ENCODE assay signal across 22 cellular contexts in the genomic region with DNA sequence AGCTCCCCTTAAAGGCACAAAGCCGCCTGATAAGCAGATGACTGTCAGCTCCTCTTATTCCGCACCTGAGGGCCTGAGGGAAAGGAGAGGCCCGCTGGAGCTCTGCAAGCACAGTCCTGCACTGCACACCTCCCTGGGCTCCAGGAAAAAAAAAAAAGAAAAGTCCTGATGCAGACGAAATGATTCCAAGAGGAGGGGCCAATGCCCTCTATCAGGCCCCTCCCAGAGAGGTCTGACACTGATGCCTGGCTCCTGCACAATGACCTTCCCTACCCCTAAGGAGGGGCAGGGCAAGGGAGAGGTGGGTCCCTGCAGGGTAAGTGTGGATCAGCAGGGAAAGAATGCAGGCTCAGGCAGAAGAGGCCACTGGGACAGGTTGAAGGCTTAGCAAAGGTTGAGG.
DNase-seq lines count a peak whose midpoint lies in the region; ATAC-seq and TF ChIP-seq lines count a peak whose summit lies in the region.
"Had no signal": no experiment of that assay in that cellular context is flagged by ENCODE, and none has a peak within 500 bp of the region (broad histone marks: within the 10 kb centered on the region; RNA-seq: fewer than 3 reads in every experiment).

No MANE protein-coding gene starts in this region.

- no TSS peak for BruUV-seq in MCF 10A (replicated peaks; lab: Mats Ljungman, UMichigan)

- H3K4me1 ChIP-seq in breast epithelium = no peaks in the 10 kb centered on the region
- H3K4me1 ChIP-seq in mesendoderm (ENCODE audit: control insufficient read depth, low read depth, low read length) = no peaks in the 10 kb centered on the region
- H3K4me1 ChIP-seq: BE2C, HAP-1 had no signal

- H4K5ac ChIP-seq in mesendoderm (ENCODE audit: low read length) = no peak overlapping the region

- no peak overlapping the region for H2BK120ac ChIP-seq in mesendoderm (ENCODE audit: low read depth, low read length)

- H3K4me1 Mint-ChIP-seq in MCF 10A (ENCODE audit: insufficient read depth, unreplicated experiment) = no peaks in the 10 kb centered on the region
- H3K4me1 Mint-ChIP-seq: CD4-positive, CD25-positive, alpha-beta regulatory T cell had no signal

- H3K79me2 ChIP-seq in mesendoderm (ENCODE audit: control insufficient read depth, insufficient read depth, low read length) = no peaks in the 10 kb centered on the region

- DNase-seq in MCF 10A (ENCODE audit: unreplicated experiment) (peak; percentile 10), breast epithelium (ENCODE audit: low spot score in 2 of 2) (no peak), epithelial cell of esophagus (ENCODE audit: low read depth) (peak; percentile 80), mesendoderm (peak; percentile 41), HuH-7.5 (ENCODE audit: low spot score) (no peak), MG63 (no peak)
- DNase-seq: 8988T; BE2C; CD4-positive, CD25-positive, alpha-beta regulatory T cell; COR-L47; DMS153; NCI-H1105; NCI-H2081; NCI-H510A; NCI-H748 treated with DMSO at 0.1 percent for 48 hours; OCI-M1; SHP77 treated with DMSO at 0.1 percent for 48 hours; SK-N-SH had no signal

- H3K9me3 ChIP-seq in breast epithelium = no peaks in the 10 kb centered on the region
- H3K9me3 ChIP-seq in MG63 = no peaks in the 10 kb centered on the region
- H3K9me3 ChIP-seq: BE2C, HAP-1, SK-N-SH had no signal

- no peak overlapping the region for H4K8ac ChIP-seq in mesendoderm (ENCODE audit: low read depth, low read length)

- H3K36me3 Mint-ChIP-seq in MCF 10A (ENCODE audit: insufficient read depth, unreplicated experiment) = no peaks in the 10 kb centered on the region
- H3K36me3 Mint-ChIP-seq: CD4-positive, CD25-positive, alpha-beta regulatory T cell had no signal

- POLR2A ChIA-PET in MCF 10A (lab: Yijun Ruan, JAX) = interaction anchor here (0.9 to 1.4 kb wide), 3 partner anchors 9 to 830 kb away, joined by 3 to 5 read pairs (median 4); no protein-coding TSS in a partner anchor

- peak overlapping the region; percentile 12 for H3K18ac ChIP-seq in mesendoderm (ENCODE audit: low read length)

- no peak overlapping the region for H3K9ac ChIP-seq in mesendoderm (ENCODE audit: low read length)
- H3K9ac ChIP-seq: SK-N-SH had no signal

- H3K4me3 ChIP-seq in breast epithelium = no peak overlapping the region
- H3K4me3 ChIP-seq in epithelial cell of esophagus (ENCODE audit: low read length) = no peak overlapping the region
- no peak overlapping the region for H3K4me3 ChIP-seq in mesendoderm (ENCODE audit: low read length)
- no peak overlapping the region for H3K4me3 ChIP-seq in MG63
- H3K4me3 ChIP-seq: GM12878, HAP-1 had no signal

- CTCF ChIA-PET in MCF 10A (lab: Yijun Ruan, JAX) = interaction anchor here (0.6 kb wide), 1 partner anchor 52 kb away, joined by 3 read pairs; no protein-coding TSS in a partner anchor

- H3K27ac Mint-ChIP-seq in MCF 10A (ENCODE audit: low read depth, unreplicated experiment) = no peak overlapping the region
- H3K27ac Mint-ChIP-seq: CD4-positive, CD25-positive, alpha-beta regulatory T cell had no signal

- no peaks in the 10 kb centered on the region for H3K9me3 Mint-ChIP-seq in MCF 10A (ENCODE audit: unreplicated experiment)

- H3K36me3 ChIP-seq in breast epithelium = no peaks in the 10 kb centered on the region
- no peaks in the 10 kb centered on the region for H3K36me3 ChIP-seq in mesendoderm (ENCODE audit: control insufficient read depth, insufficient read depth, low read length)
- H3K36me3 ChIP-seq in MG63 = no peaks in the 10 kb centered on the region
- H3K36me3 ChIP-seq: BE2C, HAP-1 had no signal

- H3K79me1 ChIP-seq in mesendoderm (ENCODE audit: low read length) = no peaks in the 10 kb centered on the region

- H3K27ac ChIP-seq in breast epithelium = no peak overlapping the region
- no peak overlapping the region for H3K27ac ChIP-seq in mesendoderm (ENCODE audit: low read depth, low read length)

- H3K4me2 ChIP-seq in mesendoderm (ENCODE audit: low read length) = no peak overlapping the region
- H3K4me2 ChIP-seq: SK-N-SH had no signal

- peaks cover 0 to 3% of the 10 kb centered on the region in 2 donors for H3K27me3 ChIP-seq in breast epithelium
- H3K27me3 ChIP-seq in mesendoderm (ENCODE audit: insufficient read depth, low read length, poor library complexity) = no peaks in the 10 kb centered on the region
- H3K27me3 ChIP-seq in MG63 = no peaks in the 10 kb centered on the region
- H3K27me3 ChIP-seq: BE2C had no signal

- no peak for TF ChIP-seq POLR2A in breast epithelium (IDR thresholded peaks at IDR 0.05)

- no peak overlapping the region for H2AK5ac ChIP-seq in mesendoderm (ENCODE audit: low read length)

- ATAC-seq in HG02571 (IDR thresholded peaks at IDR 0.05; ENCODE audit: unreplicated experiment) (no peak), HG03108 (IDR thresholded peaks at IDR 0.05; ENCODE audit: unreplicated experiment) (no peak)
- ATAC-seq: GM12878 had no signal

- TF ChIP-seq CTCF in MCF 10A (IDR thresholded peaks at IDR 0.05; ENCODE audit: unreplicated experiment) (no peak), breast epithelium (IDR thresholded peaks at IDR 0.05) (no peak), epithelial cell of esophagus (IDR thresholded peaks at IDR 0.05; ENCODE audit: insufficient read depth, low read depth, low read length, missing control alignments) (no peak)

- WGBS in mesendoderm (ENCODE audit: extremely low coverage, insufficient coverage, low lambda C conversion rate) = no CpG with 5 or more reads among the region's 4 CpGs

- H3K23ac ChIP-seq in mesendoderm (ENCODE audit: low read length) = no peak overlapping the region

- no peak overlapping the region for H3K56ac ChIP-seq in mesendoderm (ENCODE audit: low read length)

- intact Hi-C loops in MCF 10A (cut with micrococcal nuclease) = no loop called here
- intact Hi-C loops in breast epithelium (cut with DNase I; ENCODE audit: low total_unique reads) = no loop called here

- H3K4me3 Mint-ChIP-seq in MCF 10A (ENCODE audit: unreplicated experiment) = no peak overlapping the region
- H3K4me3 Mint-ChIP-seq: CD4-positive, CD25-positive, alpha-beta regulatory T cell had no signal

- no peak overlapping the region for H3K4ac ChIP-seq in mesendoderm (ENCODE audit: low read depth, low read length)

- H2BK5ac ChIP-seq in mesendoderm (ENCODE audit: low read length) = no peak overlapping the region

- H3K27me3 Mint-ChIP-seq in MCF 10A (ENCODE audit: insufficient read depth, unreplicated experiment) = no peaks in the 10 kb centered on the region
- H3K27me3 Mint-ChIP-seq: CD4-positive, CD25-positive, alpha-beta regulatory T cell had no signal

- no peak overlapping the region for H2BK15ac ChIP-seq in mesendoderm (replicated peaks; ENCODE audit: low read depth)

Comparison
In these comparisons a context has a peak if more than half of its experiments do, and no peak if none do; other contexts are left out.
1. DNase-seq: peak in MCF 10A (single experiment), epithelial cell of esophagus (single experiment) and mesendoderm (single experiment); none in breast epithelium (0 of 2), HuH-7.5 (single experiment) and MG63 (single experiment).